7 cellular contexts compared by ENCODE assay signal in the genomic region with DNA sequence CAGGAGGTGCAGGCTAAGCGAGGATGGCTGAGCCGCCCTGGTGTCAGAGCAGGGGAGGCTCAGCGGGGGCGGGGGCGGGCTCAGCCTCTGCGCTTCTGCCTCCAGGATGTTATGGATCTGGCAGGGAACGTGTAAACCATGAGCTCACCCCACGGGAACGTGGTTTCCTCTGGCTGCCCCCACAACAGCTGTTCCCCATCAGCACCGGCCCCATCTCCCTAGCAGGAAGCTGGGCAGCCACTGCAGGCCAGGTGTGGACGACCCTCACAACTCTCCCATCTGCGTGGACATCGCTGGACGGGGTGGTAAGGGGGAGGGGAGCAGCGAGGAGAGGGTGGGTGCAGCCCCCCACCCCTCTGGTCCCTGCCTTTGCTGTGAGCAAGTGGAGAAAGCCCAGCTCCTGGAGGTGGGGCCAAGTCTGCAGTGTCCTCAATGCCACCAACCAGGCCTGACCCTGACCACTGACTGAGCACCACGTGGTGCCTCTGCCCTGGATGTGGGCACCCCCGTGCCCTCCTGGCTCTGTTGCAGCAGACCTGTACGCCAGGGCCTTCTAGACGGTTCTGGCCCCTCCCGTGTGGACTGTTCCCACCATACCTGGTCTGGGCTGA. TPM values are rescaled to one million over a fixed set of nuclear protein-coding genes. Genes with fewer than 3 reads are reported as not detected.
A peak's percentile ranks its signal among the peaks of the same experiment; 100 is the strongest.
DNase-seq lines count a peak whose midpoint lies in the region; ATAC-seq, FAIRE-seq and TF ChIP-seq lines count a peak whose summit lies in the region.

No MANE protein-coding gene starts in this region.

- SMC1A ChIA-PET in GM12878 (lab: Charles Lee; ENCODE audit: uncharacterized antibody, unreplicated experiment) = interaction anchor here (0.9 to 4.9 kb wide), 4 partner anchors 16 to 68 kb away, joined by 3 to 33 read pairs (median 4); no protein-coding TSS in a partner anchor

- intact Hi-C loops in GM12878 (cut with micrococcal nuclease; ENCODE audit: unreplicated experiment) = loop anchor here (1.0 to 5.0 kb wide), 5 partner anchors 14 to 67 kb away; a partner anchor contains a TSS
- intact Hi-C loops in mucosa of descending colon (cut with DNase I, micrococcal nuclease) = no loop called here

- WGBS in GM12878 (ENCODE audit: insufficient coverage, insufficient replicate concordance, low lambda C conversion rate, missing lambda C conversion rate) = 22% methylated on average over 15 of the region's 20 CpGs

- FAIRE-seq in GM12878 (lab: Jason Lieb, UNC) (no peak), RCC 7860 (lab: Jason Lieb, UNC) (no peak)

- H3K4me1 ChIP-seq in Karpas-422 (ENCODE audit: low read length) (peaks cover 42% of the 10 kb centered on the region), GM12878 (ENCODE audit: control insufficient read depth, insufficient read depth, low read length) (peaks cover 38% of the 10 kb centered on the region), mucosa of descending colon (ENCODE audit: low read depth) (peaks cover 27% of the 10 kb centered on the region)

- CTCF ChIA-PET in GM12878 (lab: Yijun Ruan, JAX) = interaction anchor here (1.6 to 1.7 kb wide), 3 partner anchors 9 to 33 kb away, joined by 4 to 7 read pairs (median 5); no protein-coding TSS in a partner anchor

- TF ChIP-seq POLR2A in GM12878 (IDR thresholded peaks at IDR 0.05; ENCODE audit: low read depth, low read length) = no peak

- H2AFZ ChIP-seq in Karpas-422 (ENCODE audit: low read length) = peak overlapping the region; percentile 14; the same call in 1 of the 2 replicates
- peak overlapping the region; percentile 48; the same call in 1 of the 2 replicates for H2AFZ ChIP-seq in GM12878 (ENCODE audit: control insufficient read depth, low read depth, low read length)

- peaks cover 11% of the 10 kb centered on the region; the same call in 1 of the 2 replicates for H3K36me3 ChIP-seq in Karpas-422 (ENCODE audit: insufficient read depth, low read length)
- no peaks in the 10 kb centered on the region for H3K36me3 ChIP-seq in GM12878 (ENCODE audit: control insufficient read depth in 2 of 2, insufficient read depth in 2 of 2, low read length in 1 of 2)
- H3K36me3 ChIP-seq in mucosa of descending colon (ENCODE audit: low read depth) = no peaks in the 10 kb centered on the region

- peak overlapping the region; percentile 63 for H3K4me3 ChIP-seq in Karpas-422 (ENCODE audit: low read length)
- H3K4me3 ChIP-seq in GM12878 = peak overlapping the region; percentile 75
- H3K4me3 ChIP-seq in mucosa of descending colon = no peak overlapping the region

- H3K27me3 ChIP-seq in Karpas-422 (ENCODE audit: low read length) = no peaks in the 10 kb centered on the region
- no peaks in the 10 kb centered on the region for H3K27me3 ChIP-seq in GM12878 (replicated peaks in 1 of 2; ENCODE audit: control insufficient read depth in 2 of 2, insufficient read depth in 2 of 2, low read length in 1 of 2)

- peak overlapping the region; percentile 72 for H3K9ac ChIP-seq in Karpas-422 (ENCODE audit: low read length)
- peak overlapping the region; percentile 63 for H3K9ac ChIP-seq in GM12878 (ENCODE audit: control insufficient read depth, insufficient read depth, low read length)

- POLR2A ChIA-PET in GM12878 (lab: Charles Lee) = interaction anchor here (0.6 to 4.4 kb wide), 3 partner anchors 13 to 276 kb away, joined by 6 to 26 read pairs (median 8); no protein-coding TSS in a partner anchor

- in situ Hi-C loops in GM12878 (cut with MboI) = no loop called here

- no peaks in the 10 kb centered on the region for H3K9me3 ChIP-seq in Karpas-422 (ENCODE audit: low read length)
- peaks cover 2% of the 10 kb centered on the region; the same call in 1 of the 3 replicates for H3K9me3 ChIP-seq in GM12878 (replicated peaks; ENCODE audit: control insufficient read depth, insufficient read depth, low read length)
- no peaks in the 10 kb centered on the region for H3K9me3 ChIP-seq in mucosa of descending colon

- peak; percentile 3 for ATAC-seq in GM19023 (IDR thresholded peaks at IDR 0.05; ENCODE audit: unreplicated experiment)
- ATAC-seq in GM12878 = peak; percentile 41
- ATAC-seq in mucosa of descending colon = peak; percentile 3

- H3K27ac ChIP-seq in Karpas-422 (ENCODE audit: low read length) = peak overlapping the region; percentile 79
- peak overlapping the region; percentile 77 for H3K27ac ChIP-seq in GM12878 (ENCODE audit: control insufficient read depth, insufficient read depth)

- TF ChIP-seq CTCF in GM12878 (IDR thresholded peaks at IDR 0.05 in 2 of 3, conservative IDR thresholded peaks at IDR 0.05 in 1 of 3; ENCODE audit: control insufficient read depth in 2 of 3, extremely low read depth in 1 of 3, insufficient read depth in 1 of 3, low read depth in 3 of 3, low read length in 3 of 3) (no peak), mucosa of descending colon (IDR thresholded peaks at IDR 0.05) (no peak)

- H3K4me2 ChIP-seq in Karpas-422 (ENCODE audit: low read depth, low read length, poor library complexity, severe bottlenecking) = peak overlapping the region; percentile 69
- H3K4me2 ChIP-seq in GM12878 (ENCODE audit: control insufficient read depth, insufficient read depth) = peak overlapping the region; percentile 97

- H3K79me2 ChIP-seq in Karpas-422 (ENCODE audit: low read length) = no peaks in the 10 kb centered on the region
- peaks cover 19% of the 10 kb centered on the region for H3K79me2 ChIP-seq in GM12878 (ENCODE audit: control insufficient read depth, insufficient read depth, low read length)

- no TSS peak for BruUV-seq in GM12878 (replicated peaks; lab: Mats Ljungman, UMichigan)

- TF ChIP-seq EP300 in GM12878 (IDR thresholded peaks at IDR 0.05; ENCODE audit: borderline replicate concordance in 1 of 2, control insufficient read depth in 1 of 2, low read depth in 2 of 2, low read length in 2 of 2) = no peak

- H3K9me2 ChIP-seq in Karpas-422 (replicated peaks; ENCODE audit: insufficient read depth, low read length) = no peaks in the 10 kb centered on the region

- RAD21 ChIA-PET in GM12878 (lab: Charles Lee; ENCODE audit: unreplicated experiment) = interaction anchor here (0.6 to 1.4 kb wide), 5 partner anchors 16 to 145 kb away, joined by 3 to 7 read pairs (median 4); no protein-coding TSS in a partner anchor

- peaks cover 10% of the 10 kb centered on the region; the same call in 1 of the 2 replicates for H4K20me1 ChIP-seq in Karpas-422 (ENCODE audit: insufficient read depth, low read depth, low read length)
- H4K20me1 ChIP-seq in GM12878 (ENCODE audit: control insufficient read depth, insufficient read depth) = no peaks in the 10 kb centered on the region

- DNase-seq in Karpas-422 (no peak), GM12878 (ENCODE audit: low read depth, low spot score) (no peak), mucosa of descending colon (peak; percentile 64 to 80 (median 65)), middle frontal gyrus (ENCODE audit: extremely low spot score, low spot score) (no peak), RCC 7860 (ENCODE audit: low spot score) (no peak), SW 1271 (lab: John Stamatoyannopoulos, UW) (no peak)

- TF ChIP-seq RAD21 in GM12878 (IDR thresholded peaks at IDR 0.05; ENCODE audit: insufficient read depth, low read depth, low read length) = no peak

TF ChIP-seq in GM12878, 131 proteins besides CTCF, POLR2A, EP300 and RAD21 (continues in another document):
- no peak for TF ChIP-seq CHD1 (IDR thresholded peaks at IDR 0.05; ENCODE audit: low read depth, low read length)
- no peak for TF ChIP-seq CHD4 (IDR thresholded peaks at IDR 0.05)
- no peak; the same call in 1 of the 2 replicates for TF ChIP-seq POLR2AphosphoS5 (IDR thresholded peaks at IDR 0.05; ENCODE audit: low read length)
- TF ChIP-seq TARDBP (IDR thresholded peaks at IDR 0.05; ENCODE audit: borderline replicate concordance) = no peak

RNA-seq across cellular contexts. Expression of a gene that starts 28.1 kb away (rescaled TPM):
- 7.4 and 8.9 TPM in 2 replicates for total RNA-seq in Karpas-422 (2014; rRNA removed; shearing (Covaris generic); ENCODE audit: low replicate concordance)
- total RNA-seq in GM12878 (2013; cell fraction: nucleolus; rRNA removed) = 71.0 and 75.2 TPM in 2 replicates
- total RNA-seq in GM12878 (2014; rRNA removed) (8.7 and 10.4 TPM in 2 replicates), GM12878 (2014; rRNA removed; fragmentation: Illumina TruSeq; extraction: Trizol) (6.9 and 9.1 TPM in 2 replicates), GM12878 (2021) (9.3 and 10.2 TPM in 2 replicates), mucosa of descending colon (10 to 100 TPM; 19.6 to 42.1 (median 41.4) TPM)
- polyA plus RNA-seq in GM12878 (2011; ENCODE audit: low read depth) = 3.6 TPM
- polyA plus RNA-seq in GM12878 (2011; rRNA removed) (6.7 and 7.5 TPM in 2 replicates), GM12878 (2014; fragmentation: Illumina TruSeq; extraction: Trizol) (2.6 and 5.1 TPM in 2 replicates), GM12878 (2014; fragmentation: Nextera tagmentation; extraction: Ambion mirVana) (1 to 10 TPM; 1.1 to 1.6 TPM), GM12878 (2014; rRNA removed) (10.1 and 11.2 TPM in 2 replicates), GM12878 (2016; fragmentation: Nextera tagmentation; extraction: Ambion mirVana) (1 to 10 TPM; 7.1 to 9.6 TPM)
- polyA plus RNA-seq in GM12878 (2011; cell fraction: cytosol; rRNA removed) = 7.6 and 10.1 TPM in 2 replicates
- polyA plus RNA-seq in GM12878 (2011; cell fraction: nucleus; rRNA removed) = 36.0 and 37.7 TPM in 2 replicates
- polyA plus RNA-seq in GM12878 (2012) = 11.7 and 12.2 TPM in 2 replicates
- polyA minus RNA-seq in GM12878 (2011; rRNA and poly(A)+ RNA removed) = 2.0 and 6.5 TPM in 2 replicates
- 3.3 and 4.9 TPM in 2 replicates for polyA minus RNA-seq in GM12878 (2011; cell fraction: cytosol; rRNA and poly(A)+ RNA removed)
- 13.2 and 17.9 TPM in 2 replicates for polyA minus RNA-seq in GM12878 (2011; cell fraction: nucleus; rRNA and poly(A)+ RNA removed)

RNA-seq across cellular contexts. Expression of a gene that starts 48.4 kb away (rescaled TPM):
- 86.9 and 184 TPM in 2 replicates for total RNA-seq in Karpas-422 (2014; rRNA removed; shearing (Covaris generic); ENCODE audit: low replicate concordance)
- total RNA-seq in GM12878 (2013; cell fraction: nucleolus; rRNA removed) = 114 and 143 TPM in 2 replicates
- total RNA-seq in GM12878 (2014; rRNA removed) = 143 and 160 TPM in 2 replicates
- 53.9 and 62.2 TPM in 2 replicates for total RNA-seq in GM12878 (2014; rRNA removed; fragmentation: Illumina TruSeq; extraction: Trizol)
- total RNA-seq in GM12878 (2021) = 182 TPM in 2 replicates
- polyA plus RNA-seq in GM12878 (2011; ENCODE audit: low read depth) = 42.6 TPM
- 59.1 and 78.2 TPM in 2 replicates for polyA plus RNA-seq in GM12878 (2011; rRNA removed)
- 120 and 316 TPM in 2 replicates for polyA plus RNA-seq in GM12878 (2011; cell fraction: cytosol; rRNA removed)
- 515 and 586 TPM in 2 replicates for polyA plus RNA-seq in GM12878 (2011; cell fraction: nucleus; rRNA removed)
- 132 and 134 TPM in 2 replicates for polyA plus RNA-seq in GM12878 (2012)
- polyA plus RNA-seq in GM12878 (2014; fragmentation: Illumina TruSeq; extraction: Trizol) = 45.1 and 63.9 TPM in 2 replicates
- polyA plus RNA-seq in GM12878 (2014; fragmentation: Nextera tagmentation; extraction: Ambion mirVana) = 10 to 100 TPM in 1 of 2 experiments, 1 to 10 TPM in 1; 7.4 to 21.2 TPM
- polyA plus RNA-seq in GM12878 (2014; rRNA removed) = 164 and 182 TPM in 2 replicates
- polyA plus RNA-seq in GM12878 (2016; fragmentation: Nextera tagmentation; extraction: Ambion mirVana) = 10 to 100 TPM; 36.8 to 43.1 TPM
- polyA minus RNA-seq in GM12878 (2011; rRNA and poly(A)+ RNA removed) = 94.5 and 212 TPM in 2 replicates
- 114 and 138 TPM in 2 replicates for polyA minus RNA-seq in GM12878 (2011; cell fraction: cytosol; rRNA and poly(A)+ RNA removed)
- 50.2 and 76.5 TPM in 2 replicates for polyA minus RNA-seq in GM12878 (2011; cell fraction: nucleus; rRNA and poly(A)+ RNA removed)
- total RNA-seq in mucosa of descending colon = 100 to 1,000 TPM; 151 to 188 (median 168) TPM

Comparison
In these comparisons a context has a peak if more than half of its experiments do, and no peak if none do; other contexts are left out.
1. DNase-seq: peak in mucosa of descending colon (3 of 3); none in Karpas-422 (single experiment), GM12878 (single experiment), middle frontal gyrus (single experiment), RCC 7860 (single experiment) and SW 1271 (0 of 2).
2. Peak in every context shown above with its lines, with median percentiles within 50 percentile points of each other: ATAC-seq.